20 cellular contexts compared by ENCODE assay signal in the genomic region with DNA sequence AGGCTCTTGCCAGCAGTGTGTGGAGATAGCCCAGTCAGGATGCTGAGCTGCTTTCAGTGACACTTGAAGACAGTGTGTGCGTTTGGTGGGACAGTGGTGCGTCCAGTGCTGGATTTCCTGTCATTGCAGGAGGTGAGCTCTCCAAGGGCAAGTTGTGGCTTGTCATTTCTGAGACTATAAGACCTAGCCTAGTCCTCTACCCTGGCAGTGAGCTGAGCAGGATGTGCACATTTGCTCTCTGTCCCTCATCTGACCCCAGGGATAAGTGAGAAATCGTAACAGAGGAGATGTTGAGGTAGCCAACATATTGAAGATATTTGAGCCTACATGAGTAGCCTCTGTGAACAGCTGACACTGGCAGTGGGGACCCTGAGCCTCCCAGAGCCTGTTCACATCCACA. TPM values are rescaled to one million over a fixed set of nuclear protein-coding genes. Genes with fewer than 3 reads are reported as not detected.
DNase-seq lines count a peak whose midpoint lies in the region; ATAC-seq, FAIRE-seq and TF ChIP-seq lines count a peak whose summit lies in the region.
"Had no signal": no experiment of that assay in that cellular context is flagged by ENCODE, and none has a peak within 500 bp of the region (broad histone marks: within the 10 kb centered on the region; RNA-seq: fewer than 3 reads in every experiment).

No MANE protein-coding gene starts in this region.

- no peaks in the 10 kb centered on the region for H3K9me3 Mint-ChIP-seq in activated CD8-positive, alpha-beta T cell treated with anti-CD3 and anti-CD28 coated beads, Interleukin-2, amount 10 ng/mL, durations not matched to agents 7 days and 5 days (ENCODE audit: insufficient read depth)
- no peaks in the 10 kb centered on the region for H3K9me3 Mint-ChIP-seq in activated CD8-positive, alpha-beta T cell treated with anti-CD3 and anti-CD28 coated beads for 36 hours

- no peak for TF ChIP-seq POLR2A in K562 (conservative IDR thresholded peaks at IDR 0.05)

- CTCF ChIA-PET in activated CD8-positive, alpha-beta T cell treated with anti-CD3 and anti-CD28 coated beads, Interleukin-2, amount 10 ng/mL, durations not matched to agents 7 days and 5 days (lab: Charles Lee), result interaction anchor here (1.1 to 1.5 kb wide), 6 partner anchors 9 to 421 kb away, joined by 3 to 15 read pairs (median 3); no protein-coding TSS in a partner anchor
- CTCF ChIA-PET in activated CD8-positive, alpha-beta T cell treated with anti-CD3 and anti-CD28 coated beads for 36 hours (lab: Charles Lee), result interaction anchor here (0.8 to 1.4 kb wide), 4 partner anchors 9 to 288 kb away, joined by 3 to 6 read pairs (median 4); no protein-coding TSS in a partner anchor
- CTCF ChIA-PET in K562 (lab: Yijun Ruan, JAX; ENCODE audit: low intra/inter-chr PET ratio), result no interaction called here

- peak overlapping the region; percentile 16 for H3K27ac Mint-ChIP-seq in activated CD8-positive, alpha-beta T cell treated with anti-CD3 and anti-CD28 coated beads, Interleukin-2, amount 10 ng/mL, durations not matched to agents 7 days and 5 days
- H3K27ac Mint-ChIP-seq in activated CD8-positive, alpha-beta T cell treated with anti-CD3 and anti-CD28 coated beads for 36 hours, result no peak overlapping the region

- TF ChIP-seq RAD21 in K562 (CRISPR knock-in tag; conservative IDR thresholded peaks at IDR 0.05 in 1 of 2, IDR thresholded peaks at IDR 0.05 in 1 of 2), result no peak

- peaks cover 12% of the 10 kb centered on the region for H3K4me1 Mint-ChIP-seq in activated CD8-positive, alpha-beta T cell treated with anti-CD3 and anti-CD28 coated beads, Interleukin-2, amount 10 ng/mL, durations not matched to agents 7 days and 5 days (ENCODE audit: low read depth)
- H3K4me1 Mint-ChIP-seq in activated CD8-positive, alpha-beta T cell treated with anti-CD3 and anti-CD28 coated beads for 36 hours (ENCODE audit: low read depth), result no peaks in the 10 kb centered on the region

- H3K36me3 ChIP-seq in K562 (ENCODE audit: control insufficient read depth, insufficient read depth, low read length) (peaks cover 68% of the 10 kb centered on the region), psoas muscle (ENCODE audit: insufficient read depth in 1 of 2, low read depth in 1 of 2) (peaks cover 6 to 49% of the 10 kb centered on the region in 2 donors)

- POLR2A ChIA-PET in activated CD8-positive, alpha-beta T cell treated with anti-CD3 and anti-CD28 coated beads, Interleukin-2, amount 10 ng/mL, durations not matched to agents 7 days and 5 days (lab: Charles Lee), result no interaction called here
- POLR2A ChIA-PET in activated CD8-positive, alpha-beta T cell treated with anti-CD3 and anti-CD28 coated beads for 36 hours (lab: Charles Lee), result no interaction called here
- POLR2A ChIA-PET in K562 (lab: Yijun Ruan, JAX), result interaction anchor here (0.6 to 2.0 kb wide), 3 partner anchors 8 to 13 kb away, joined by 3 to 8 read pairs (median 3); no protein-coding TSS in a partner anchor

- peaks cover 31% of the 10 kb centered on the region for H3K36me3 Mint-ChIP-seq in activated CD8-positive, alpha-beta T cell treated with anti-CD3 and anti-CD28 coated beads, Interleukin-2, amount 10 ng/mL, durations not matched to agents 7 days and 5 days (ENCODE audit: low read depth)
- H3K36me3 Mint-ChIP-seq in activated CD8-positive, alpha-beta T cell treated with anti-CD3 and anti-CD28 coated beads for 36 hours (ENCODE audit: low read depth), result peaks cover 6% of the 10 kb centered on the region

- H3K9me3 ChIP-seq in K562 (replicated peaks; ENCODE audit: control insufficient read depth, insufficient read depth, low read depth, low read length), result no peaks in the 10 kb centered on the region
- H3K9me3 ChIP-seq in psoas muscle, result no peaks in the 10 kb centered on the region
- H3K9me3 ChIP-seq: A549 had no signal

- no peak for TF ChIP-seq CTCF in activated CD8-positive, alpha-beta T cell treated with anti-CD3 and anti-CD28 coated beads for 36 hours (IDR thresholded peaks at IDR 0.05)
- no peak for TF ChIP-seq CTCF in K562 (IDR thresholded peaks at IDR 0.05 in 2 of 3, conservative IDR thresholded peaks at IDR 0.05 in 1 of 3; ENCODE audit: insufficient read depth in 2 of 3, low read depth in 1 of 3, low read length in 3 of 3)
- TF ChIP-seq CTCF in psoas muscle (IDR thresholded peaks at IDR 0.05), result no peak
- no peak for TF ChIP-seq CTCF in GM13976 (IDR thresholded peaks at IDR 0.05; ENCODE audit: borderline replicate concordance, control extremely low read depth, extremely low read depth, insufficient read depth, missing control alignments)

- H3K4me3 ChIP-seq in K562 (no peak overlapping the region), psoas muscle (no peak overlapping the region)
- H3K4me3 ChIP-seq: A549 had no signal

- TF ChIP-seq EP300 in K562 (IDR thresholded peaks at IDR 0.05; ENCODE audit: low read length), result no peak

- peaks cover 6% of the 10 kb centered on the region for H4K20me1 ChIP-seq in K562 (replicated peaks; ENCODE audit: control insufficient read depth, insufficient read depth, low read length)

- no peaks in the 10 kb centered on the region for H3K9me1 ChIP-seq in K562 (ENCODE audit: control insufficient read depth, insufficient read depth, low read length)

- no peak overlapping the region for H3K4me2 ChIP-seq in K562 (ENCODE audit: insufficient read depth, low read length)
- H3K4me2 ChIP-seq: A549 had no signal

- H3K79me2 ChIP-seq in K562 (ENCODE audit: control insufficient read depth, insufficient read depth, low read length), result no peaks in the 10 kb centered on the region

- ATAC-seq in activated CD8-positive, alpha-beta T cell treated with anti-CD3 and anti-CD28 coated beads, Interleukin-2, amount 10 ng/mL, durations not matched to agents 7 days and 5 days, result no peak
- no peak for ATAC-seq in activated CD8-positive, alpha-beta T cell treated with anti-CD3 and anti-CD28 coated beads for 36 hours
- ATAC-seq in K562 (no peak), psoas muscle (peak in 2 of 4 donors; percentile 12 to 44), HG03039 (IDR thresholded peaks at IDR 0.05; ENCODE audit: unreplicated experiment) (no peak)
- ATAC-seq: A549 had no signal

- intact Hi-C loops in activated CD8-positive, alpha-beta T cell treated with anti-CD3 and anti-CD28 coated beads for 36 hours (cut with micrococcal nuclease), result no loop called here
- intact Hi-C loops in K562 (cut with micrococcal nuclease), result loop anchor here (10.0 kb wide), 1 partner anchor 541 kb away; no protein-coding TSS in a partner anchor
- intact Hi-C loops in psoas muscle (cut with DNase I), result no loop called here

- no peaks in the 10 kb centered on the region for H3K27me3 ChIP-seq in K562 (ENCODE audit: control insufficient read depth in 2 of 2, insufficient read depth in 2 of 2, low read length in 2 of 2)
- no peaks in the 10 kb centered on the region for H3K27me3 ChIP-seq in psoas muscle (ENCODE audit: insufficient read depth in 3 of 3, low read length in 2 of 3)

- H3K27me3 Mint-ChIP-seq in activated CD8-positive, alpha-beta T cell treated with anti-CD3 and anti-CD28 coated beads, Interleukin-2, amount 10 ng/mL, durations not matched to agents 7 days and 5 days (ENCODE audit: low read depth), result no peaks in the 10 kb centered on the region
- H3K27me3 Mint-ChIP-seq in activated CD8-positive, alpha-beta T cell treated with anti-CD3 and anti-CD28 coated beads for 36 hours, result no peaks in the 10 kb centered on the region

- FAIRE-seq in K562 (lab: Jason Lieb, UNC), result no peak
- FAIRE-seq: A549, G401.6, H54, RCC 7860 had no signal

- 93% methylated on average over 3 of the region's 3 CpGs for WGBS in K562 (ENCODE audit: insufficient coverage, low coverage, missing lambda C conversion rate)
- WGBS in psoas muscle, 3 donors, result 67 to 75% (median 74%) methylated on average over 3 of the region's 3 CpGs

- H3K4me1 ChIP-seq in K562 (replicated peaks in 1 of 2; ENCODE audit: control insufficient read depth in 2 of 2, insufficient read depth in 2 of 2, low read length in 2 of 2), result peaks cover 20 to 44% of the 10 kb centered on the region in 2 experiments
- H3K4me1 ChIP-seq in psoas muscle, result peaks cover 16% of the 10 kb centered on the region
- H3K4me1 ChIP-seq: A549 had no signal

- no peak for DNase-seq in activated CD8-positive, alpha-beta T cell treated with anti-CD3 and anti-CD28 coated beads, Interleukin-2, amount 10 ng/mL, durations not matched to agents 7 days and 5 days
- DNase-seq in activated CD8-positive, alpha-beta T cell treated with anti-CD3 and anti-CD28 coated beads for 36 hours, result no peak
- DNase-seq in NCI-H510A (lab: John Stamatoyannopoulos, UW) (peak; percentile 30), K562 (ENCODE audit: extremely low read depth in 1 of 4, low spot score in 3 of 4) (no peak), psoas muscle (no peak), retina (no peak), GM13976 (ENCODE audit: low spot score) (no peak)
- DNase-seq: COR-L47, DMS53, NCI-H1048, NCI-H1694, NCI-H2107, NCI-H446, NCI-H82 had no signal

- H2AFZ ChIP-seq in K562 (ENCODE audit: low read depth, low read length), result no peak overlapping the region

- no peak overlapping the region for H3K27ac ChIP-seq in K562 (ENCODE audit: extremely low read depth, low read depth, low read length)
- peak overlapping the region; percentile 12 for H3K27ac ChIP-seq in psoas muscle
- H3K27ac ChIP-seq: A549 had no signal

- BruUV-seq in K562 (replicated peaks; lab: Mats Ljungman, UMichigan), result no TSS peak

- H3K4me3 Mint-ChIP-seq in activated CD8-positive, alpha-beta T cell treated with anti-CD3 and anti-CD28 coated beads, Interleukin-2, amount 10 ng/mL, durations not matched to agents 7 days and 5 days, result no peak overlapping the region
- H3K4me3 Mint-ChIP-seq in activated CD8-positive, alpha-beta T cell treated with anti-CD3 and anti-CD28 coated beads for 36 hours, result no peak overlapping the region
- H3K4me3 Mint-ChIP-seq: CD14-positive monocyte had no signal

- H3K9ac ChIP-seq in K562 (ENCODE audit: insufficient read depth in 1 of 2, low read depth in 2 of 2, low read length in 2 of 2), result no peak overlapping the region; a peak in 1 of 4 replicates

- in situ Hi-C loops in K562 (cut with MboI) (no loop called here), GM13976 (cut with MboI; ENCODE audit: low sequenced_read_pairs, unreplicated experiment) (no loop called here)

RNA-seq across cellular contexts. Expression of a gene that starts 47.8 kb away (rescaled TPM):
- total RNA-seq in activated CD8-positive, alpha-beta T cell treated with anti-CD3 and anti-CD28 coated beads, Interleukin-2, amount 10 ng/mL, durations not matched to agents 7 days and 5 days, result 10 to 100 TPM; 23.2 to 23.7 TPM
- 10 to 100 TPM; 19.8 to 21.1 TPM for total RNA-seq in activated CD8-positive, alpha-beta T cell treated with anti-CD3 and anti-CD28 coated beads for 36 hours
- 19.2 and 43.1 TPM in 2 replicates for total RNA-seq in K562 (2011; cell fraction: chromatin; rRNA removed; ENCODE audit: low replicate concordance)
- 12.0 and 14.1 TPM in 2 replicates for total RNA-seq in K562 (2011; cell fraction: nucleolus; rRNA removed)
- 25.6 and 32.9 TPM in 2 replicates for total RNA-seq in K562 (2011; cell fraction: nucleoplasm; rRNA removed)
- 37.3 and 37.5 TPM in 2 replicates for total RNA-seq in K562 (2014; rRNA removed)
- 42.8 and 50.8 TPM in 2 replicates for total RNA-seq in K562 (2014; rRNA removed; fragmentation: Illumina TruSeq; extraction: Trizol)
- total RNA-seq in K562 (2015; rRNA removed; fragmentation: Illumina TruSeq; extraction: Trizol), result 38.6 and 45.5 TPM in 2 replicates
- 28.5 and 30.0 TPM in 2 replicates for total RNA-seq in K562 (2021)
- polyA plus RNA-seq in K562 (2011; rRNA removed), result 28.5 and 35.1 TPM in 2 replicates
- polyA plus RNA-seq in K562 (2011; cell fraction: cytosol; rRNA removed), result 10.9 and 16.7 TPM in 2 replicates
- 18.9 and 21.9 TPM in 2 replicates for polyA plus RNA-seq in K562 (2011; cell fraction: nucleus; rRNA removed)
- 19.3 and 25.3 TPM in 2 replicates for polyA plus RNA-seq in K562 (2012)
- polyA plus RNA-seq in K562 (2014; fragmentation: Illumina TruSeq; extraction: Trizol), result 42.1 and 47.0 TPM in 2 replicates
- 10 to 100 TPM; 10.6 to 13.0 TPM for polyA plus RNA-seq in K562 (2014; fragmentation: Nextera tagmentation; extraction: Ambion mirVana)
- 36.6 and 40.6 TPM in 2 replicates for polyA plus RNA-seq in K562 (2014; rRNA removed)
- polyA minus RNA-seq in K562 (2011; rRNA and poly(A)+ RNA removed), result 24.9 and 30.1 TPM in 2 replicates
- 9.1 and 14.6 TPM in 2 replicates for polyA minus RNA-seq in K562 (2011; cell fraction: cytosol; rRNA and poly(A)+ RNA removed)
- polyA minus RNA-seq in K562 (2011; cell fraction: nucleus; rRNA and poly(A)+ RNA removed), result 14.9 and 28.0 TPM in 2 replicates
- 10 to 100 TPM; 10.7 to 17.8 (median 14.2) TPM for total RNA-seq in psoas muscle
- 10 to 100 TPM in 2 of 3 donors, 1 to 10 TPM in 1; 9.4 to 28.5 (median 11.1) TPM for polyA plus RNA-seq in psoas muscle

RNA-seq across cellular contexts. Expression of a gene that starts 48.1 kb away (rescaled TPM):
- 1 to 10 TPM; 3.1 to 3.2 TPM for total RNA-seq in activated CD8-positive, alpha-beta T cell treated with anti-CD3 and anti-CD28 coated beads, Interleukin-2, amount 10 ng/mL, durations not matched to agents 7 days and 5 days
- 1 to 10 TPM; 4.0 to 5.7 TPM for total RNA-seq in activated CD8-positive, alpha-beta T cell treated with anti-CD3 and anti-CD28 coated beads for 36 hours
- 9.2 and 9.3 TPM in 2 replicates for total RNA-seq in K562 (2011; cell fraction: chromatin; rRNA removed; ENCODE audit: low replicate concordance)
- 6.8 and 8.0 TPM in 2 replicates for total RNA-seq in K562 (2011; cell fraction: nucleolus; rRNA removed)
- 6.2 and 9.8 TPM in 2 replicates for total RNA-seq in K562 (2011; cell fraction: nucleoplasm; rRNA removed)
- total RNA-seq in K562 (2014; rRNA removed), result 1.3 and 1.5 TPM in 2 replicates
- total RNA-seq in K562 (2014; rRNA removed; fragmentation: Illumina TruSeq; extraction: Trizol), result 1.6 and 2.4 TPM in 2 replicates
- 3.3 and 4.0 TPM in 2 replicates for total RNA-seq in K562 (2015; rRNA removed; fragmentation: Illumina TruSeq; extraction: Trizol)
- total RNA-seq in K562 (2021), result 1.9 and 2.0 TPM in 2 replicates
- polyA plus RNA-seq in K562 (2011; rRNA removed), result 5.0 and 8.0 TPM in 2 replicates
- 3.3 and 5.8 TPM in 2 replicates for polyA plus RNA-seq in K562 (2011; cell fraction: cytosol; rRNA removed)
- 3.6 and 5.0 TPM in 2 replicates for polyA plus RNA-seq in K562 (2011; cell fraction: nucleus; rRNA removed)
- 3.2 and 3.5 TPM in 2 replicates for polyA plus RNA-seq in K562 (2012)
- polyA plus RNA-seq in K562 (2014; fragmentation: Illumina TruSeq; extraction: Trizol), result 1.9 and 2.3 TPM in 2 replicates
- polyA plus RNA-seq in K562 (2014; fragmentation: Nextera tagmentation; extraction: Ambion mirVana), result 1 to 10 TPM; 1.8 to 1.9 TPM
- polyA plus RNA-seq in K562 (2014; rRNA removed), result 2.8 and 3.5 TPM in 2 replicates
- 3.4 and 4.8 TPM in 2 replicates for polyA minus RNA-seq in K562 (2011; rRNA and poly(A)+ RNA removed)
- 1.5 and 3.3 TPM in 2 replicates for polyA minus RNA-seq in K562 (2011; cell fraction: cytosol; rRNA and poly(A)+ RNA removed)
- 2.0 and 2.4 TPM in 2 replicates for polyA minus RNA-seq in K562 (2011; cell fraction: nucleus; rRNA and poly(A)+ RNA removed)
- 1 to 10 TPM in 1 of 4 donors, under 1 TPM in 2, not detected in 1; 0.47 to 4.3 (median 0.97) TPM for total RNA-seq in psoas muscle
- under 1 TPM; 0.05 to 0.15 (median 0.14) TPM for polyA plus RNA-seq in psoas muscle

RNA-seq across cellular contexts. Expression of a gene that starts 48.5 kb away (rescaled TPM):
- total RNA-seq in activated CD8-positive, alpha-beta T cell treated with anti-CD3 and anti-CD28 coated beads, Interleukin-2, amount 10 ng/mL, durations not matched to agents 7 days and 5 days, result 10 to 100 TPM; 15.4 TPM
- 10 to 100 TPM; 12.1 to 12.3 TPM for total RNA-seq in activated CD8-positive, alpha-beta T cell treated with anti-CD3 and anti-CD28 coated beads for 36 hours
- 32.9 and 35.9 TPM in 2 replicates for total RNA-seq in K562 (2011; cell fraction: chromatin; rRNA removed; ENCODE audit: low replicate concordance)
- 16.1 and 18.0 TPM in 2 replicates for total RNA-seq in K562 (2011; cell fraction: nucleolus; rRNA removed)
- total RNA-seq in K562 (2011; cell fraction: nucleoplasm; rRNA removed), result 22.4 and 25.4 TPM in 2 replicates
- total RNA-seq in K562 (2014; rRNA removed), result 10.9 and 13.0 TPM in 2 replicates
- 13.5 and 13.9 TPM in 2 replicates for total RNA-seq in K562 (2014; rRNA removed; fragmentation: Illumina TruSeq; extraction: Trizol)
- 12.3 and 13.1 TPM in 2 replicates for total RNA-seq in K562 (2015; rRNA removed; fragmentation: Illumina TruSeq; extraction: Trizol)
- total RNA-seq in K562 (2021), result 16.1 and 17.2 TPM in 2 replicates
- 14.0 and 15.3 TPM in 2 replicates for polyA plus RNA-seq in K562 (2011; rRNA removed)
- 11.5 and 14.7 TPM in 2 replicates for polyA plus RNA-seq in K562 (2011; cell fraction: cytosol; rRNA removed)
- polyA plus RNA-seq in K562 (2011; cell fraction: nucleus; rRNA removed), result 22.4 and 24.0 TPM in 2 replicates
- 12.9 and 19.1 TPM in 2 replicates for polyA plus RNA-seq in K562 (2012)
- polyA plus RNA-seq in K562 (2014; fragmentation: Illumina TruSeq; extraction: Trizol), result 21.7 and 24.2 TPM in 2 replicates
- polyA plus RNA-seq in K562 (2014; fragmentation: Nextera tagmentation; extraction: Ambion mirVana), result 1 to 10 TPM; 4.8 to 6.4 TPM
- 14.0 and 14.5 TPM in 2 replicates for polyA plus RNA-seq in K562 (2014; rRNA removed)
- 10.0 and 11.0 TPM in 2 replicates for polyA minus RNA-seq in K562 (2011; rRNA and poly(A)+ RNA removed)
- polyA minus RNA-seq in K562 (2011; cell fraction: cytosol; rRNA and poly(A)+ RNA removed), result 6.8 and 8.6 TPM in 2 replicates
- polyA minus RNA-seq in K562 (2011; cell fraction: nucleus; rRNA and poly(A)+ RNA removed), result 11.8 and 14.1 TPM in 2 replicates
- total RNA-seq in psoas muscle, result 10 to 100 TPM in 3 of 4 donors, 1 to 10 TPM in 1; 6.3 to 25.6 (median 11.5) TPM
- polyA plus RNA-seq in psoas muscle, result 1 to 10 TPM; 4.3 to 9.0 (median 6.7) TPM
